In genomic region chr4:3560465-3560864, GRCh38 we compare ENCODE assay signal across 4 cellular contexts. TPM values are rescaled to one million over a fixed set of nuclear protein-coding genes. Genes with fewer than 3 reads are reported as not detected.
DNase-seq lines count a peak whose midpoint lies in the region; TF ChIP-seq lines count a peak whose summit lies in the region.
"Not testable (repeated sequence)": the region's sequence is repeated elsewhere in the genome, so short reads cannot be mapped to it uniquely, and the experiment has no call there.

No MANE protein-coding gene starts in this region.

- DNase-seq in mesenteric fat pad (ENCODE audit: low spot score) (peak; percentile 1), osteocyte (ENCODE audit: extremely low spot score, unreplicated experiment) (peak; percentile 27), type B pancreatic cell (ENCODE audit: extremely low spot score, unreplicated experiment) (peak; percentile 16)

- not testable (repeated sequence) for H3K36me3 Mint-ChIP-seq in osteocyte (ENCODE audit: unreplicated experiment); type B pancreatic cell

- not testable (repeated sequence) for H3K4me1 ChIP-seq in HEK293 (ENCODE audit: control insufficient read depth, insufficient read depth, low read length)

- TF ChIP-seq CTCF in HEK293 (tag by site-specific recombination; IDR thresholded peaks at IDR 0.05); osteocyte (IDR thresholded peaks at IDR 0.05); type B pancreatic cell (conservative IDR thresholded peaks at IDR 0.05): not testable (repeated sequence)

- not testable (repeated sequence) for H3K4me3 Mint-ChIP-seq in osteocyte (ENCODE audit: unreplicated experiment); type B pancreatic cell

- CTCF ChIA-PET in HEK293 (lab: Yijun Ruan, JAX): not testable (repeated sequence)

- not testable (repeated sequence) for H3K27ac Mint-ChIP-seq in osteocyte (ENCODE audit: unreplicated experiment); type B pancreatic cell

- not testable (repeated sequence) for H3K4me3 ChIP-seq in HEK293 (ENCODE audit: low read depth, low read length)

- H3K36me3 ChIP-seq in HEK293 (ENCODE audit: control insufficient read depth in 2 of 2, insufficient read depth in 1 of 2, low read length in 2 of 2): not testable (repeated sequence)

- H3K9me3 ChIP-seq in HEK293 (ENCODE audit: control insufficient read depth, insufficient read depth, low read depth, low read length): not testable (repeated sequence)

- not testable (repeated sequence) for H3K4me1 Mint-ChIP-seq in osteocyte (ENCODE audit: unreplicated experiment); type B pancreatic cell (ENCODE audit: unreplicated experiment)

- not testable (repeated sequence) for H3K9me3 Mint-ChIP-seq in osteocyte (ENCODE audit: unreplicated experiment); type B pancreatic cell

- not testable (repeated sequence) for H3K27me3 Mint-ChIP-seq in osteocyte (ENCODE audit: unreplicated experiment); type B pancreatic cell

- not testable (repeated sequence) for H3K27ac ChIP-seq in HEK293 (ENCODE audit: extremely low read depth, low read depth, low read length)

- POLR2A ChIA-PET in HEK293 (lab: Yijun Ruan, JAX): not testable (repeated sequence)

TF ChIP-seq in HEK293, 187 proteins besides CTCF, POLR2A, EP300 and RAD21:
- TF ChIP-seq ZFHX2 (tag by site-specific recombination; conservative IDR thresholded peaks at IDR 0.05): peak; percentile 54
- peak; percentile 85 for TF ChIP-seq EGR2 (tag by site-specific recombination; IDR thresholded peaks at IDR 0.05; ENCODE audit: low read depth)
TF ChIP-seq in HEK293: peak in this region for 2; not testable (repeated sequence) for 185.

RNA-seq across cellular contexts. Expression of gene LRPAP1, which starts 28.2 kb away (rescaled TPM):
- total RNA-seq in mesenteric fat pad (116 TPM), osteocyte (149 and 153 TPM in 2 replicates), type B pancreatic cell (ENCODE audit: low replicate concordance) (152 and 212 TPM in 2 replicates)
